In the genomic region with DNA sequence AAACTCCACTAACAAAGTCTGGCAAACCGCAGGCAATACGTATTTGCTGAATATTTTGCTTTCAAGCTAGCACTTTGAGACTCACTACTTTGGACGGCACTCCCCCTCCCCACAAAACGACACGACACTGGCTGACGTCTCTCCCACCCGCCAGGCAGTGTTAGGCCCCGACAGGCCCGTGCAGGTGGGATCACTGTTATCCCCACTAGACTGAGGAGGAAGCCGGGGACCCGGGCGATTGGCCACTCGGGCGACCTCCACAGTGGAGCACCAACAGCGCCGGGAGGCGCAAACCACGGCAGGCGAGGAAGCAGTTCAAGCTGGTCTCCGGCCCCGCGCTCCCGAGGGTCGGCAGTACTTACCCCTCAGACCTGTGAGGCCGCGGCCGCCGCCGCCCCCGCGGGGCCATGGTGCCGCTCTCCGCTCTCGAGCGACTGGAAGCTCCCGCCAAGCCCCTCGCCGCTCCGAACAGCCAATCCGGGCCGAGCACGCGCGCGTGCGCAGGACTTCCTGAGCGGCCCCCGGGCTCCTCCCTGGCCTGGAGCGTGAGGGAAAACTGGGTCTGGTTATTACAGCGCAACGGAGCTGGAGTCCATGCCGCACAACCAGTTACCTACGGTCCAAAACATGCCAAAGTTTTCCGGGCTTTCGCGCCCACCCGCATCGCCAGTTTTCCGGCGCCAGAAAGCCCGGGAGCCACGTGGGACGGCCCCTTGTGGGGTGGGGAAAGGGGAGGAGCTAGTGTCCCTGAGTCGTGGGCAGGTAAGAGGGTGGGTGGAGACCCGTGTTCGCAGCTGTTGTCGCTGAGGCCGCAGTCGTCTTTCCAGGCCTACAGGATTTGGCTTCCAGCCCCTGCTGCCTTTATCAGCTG, we compare ENCODE assay signal across 8 cellular contexts. TPM values are rescaled to one million over a fixed set of nuclear protein-coding genes. Genes with fewer than 3 reads are reported as not detected.
DNase-seq lines count a peak whose midpoint lies in the region; ATAC-seq and FAIRE-seq lines count a peak whose summit lies in the region.

TSS of gene CENPU (minus strand) at position 443 of the 871 bp plus-strand sequence. CDS start at position 409, 34 bp downstream.

- H3K4me3 ChIP-seq in endocrine pancreas (ENCODE audit: control insufficient read depth, insufficient read depth, low read length) (peak within 1 kb of the TSS; percentile 92), mesenchymal stem cell (ENCODE audit: insufficient read depth in 1 of 2, low read depth in 1 of 2, low read length in 2 of 2) (peak within 1 kb of the TSS; percentile 91 to 96)

- no peak within 1 kb of the TSS for H2BK120ac ChIP-seq in mesenchymal stem cell (ENCODE audit: low read depth, low read length)

- under 1% methylated on average over 64 of the region's 69 CpGs for WGBS in mesenchymal stem cell

- H3K23ac ChIP-seq in mesenchymal stem cell (ENCODE audit: low read length in 2 of 2), result no peak within 1 kb of the TSS

- H3K36me3 ChIP-seq in endocrine pancreas (ENCODE audit: control insufficient read depth, insufficient read depth, low read length) (no peaks in the 10 kb centered on the region), mesenchymal stem cell (ENCODE audit: control insufficient read depth in 1 of 2, insufficient read depth in 2 of 2, low read depth in 1 of 2, low read length in 2 of 2) (peaks cover 0 to 2% of the 10 kb centered on the region in 2 experiments)

- peak; percentile 93 for ATAC-seq in GM21367 (IDR thresholded peaks at IDR 0.05; ENCODE audit: unreplicated experiment)

- H2BK5ac ChIP-seq in mesenchymal stem cell (ENCODE audit: low read depth, low read length, poor library complexity, severe bottlenecking), result no peak within 1 kb of the TSS

- FAIRE-seq in HTR-8/SVneo (lab: Jason Lieb, UNC), result peak; percentile 90

- H3K14ac ChIP-seq in mesenchymal stem cell (ENCODE audit: low read length in 2 of 2), result no peak within 1 kb of the TSS

- DNase-seq in COLO829 (ENCODE audit: low spot score), result peak; percentile 99
- peak; percentile 99 for DNase-seq in HTR-8/SVneo (ENCODE audit: insufficient read length, low spot score)
- DNase-seq in NOMO-1 treated with dmso at 0.1 percent for 144 hours (lab: John Stamatoyannopoulos, UW; ENCODE audit: unreplicated experiment), result peak; percentile 98
- DNase-seq in activated CD8-positive, alpha-beta memory T cell treated with anti-CD3 and anti-CD28 coated beads for 48 hours (ENCODE audit: low read depth in 2 of 3, low spot score in 2 of 3), result peak; percentile 92 to 95 (median 94)
- peak; percentile 98 for DNase-seq in mesenchymal stem cell
- peak; percentile 92 for DNase-seq in stimulated activated CD8-positive, alpha-beta memory T cell treated with anti-CD3 and anti-CD28 coated beads, Interleukin-12 subunit alpha, Interleukin-12 subunit beta, amount 100 ng/mL, for 4 hours (ENCODE audit: low read depth)

- no peak within 1 kb of the TSS for H2BK12ac ChIP-seq in mesenchymal stem cell (ENCODE audit: low read length in 2 of 2)

- peak within 1 kb of the TSS; percentile 1 for H3K9ac ChIP-seq in endocrine pancreas (ENCODE audit: control insufficient read depth, insufficient read depth, low read length)
- H3K9ac ChIP-seq in mesenchymal stem cell (ENCODE audit: low read length), result peak within 1 kb of the TSS; percentile 82

- no peak within 1 kb of the TSS for H2AK5ac ChIP-seq in mesenchymal stem cell (ENCODE audit: low read length, severe bottlenecking)

- H3K79me1 ChIP-seq in mesenchymal stem cell (replicated peaks; ENCODE audit: low read length, poor library complexity, severe bottlenecking), result peaks cover 10% of the 10 kb centered on the region

- H3K18ac ChIP-seq in mesenchymal stem cell (ENCODE audit: low read depth in 1 of 2, low read length in 2 of 2), result peak within 1 kb of the TSS in 1 of 2 experiments; percentile 64

- H2BK15ac ChIP-seq in mesenchymal stem cell (ENCODE audit: low read depth, poor library complexity, severe bottlenecking), result no peak within 1 kb of the TSS

- H4K91ac ChIP-seq in mesenchymal stem cell (ENCODE audit: low read length), result peak within 1 kb of the TSS; percentile 4

- H3K4me1 ChIP-seq in endocrine pancreas (ENCODE audit: control insufficient read depth, insufficient read depth, low read length) (peaks cover 6% of the 10 kb centered on the region), mesenchymal stem cell (ENCODE audit: control insufficient read depth, insufficient read depth, low read depth, low read length) (peaks cover 5% of the 10 kb centered on the region)

- H3K4ac ChIP-seq in mesenchymal stem cell (ENCODE audit: low read depth in 1 of 2, low read length in 2 of 2), result no peak within 1 kb of the TSS

- no peaks in the 10 kb centered on the region for H3K27me3 ChIP-seq in endocrine pancreas (ENCODE audit: control insufficient read depth, insufficient read depth, low read length)
- no peaks in the 10 kb centered on the region for H3K27me3 ChIP-seq in mesenchymal stem cell (ENCODE audit: control insufficient read depth in 1 of 2, insufficient read depth in 1 of 2, low read length in 2 of 2)

- no peaks in the 10 kb centered on the region for H3K9me3 ChIP-seq in endocrine pancreas (ENCODE audit: control insufficient read depth, low read length)
- H3K9me3 ChIP-seq in mesenchymal stem cell (ENCODE audit: control insufficient read depth, low read length), result no peaks in the 10 kb centered on the region

- H3K4me2 ChIP-seq in mesenchymal stem cell (ENCODE audit: low read length, poor library complexity, severe bottlenecking), result peak within 1 kb of the TSS; percentile 81

- H3K27ac ChIP-seq in mesenchymal stem cell (ENCODE audit: low read length, poor library complexity, severe bottlenecking), result peak within 1 kb of the TSS; percentile 39

- peak within 1 kb of the TSS; percentile 97 for H2AFZ ChIP-seq in mesenchymal stem cell (ENCODE audit: low read depth, low read length)

- peak within 1 kb of the TSS; percentile 61 for H4K8ac ChIP-seq in mesenchymal stem cell (ENCODE audit: low read length)

RNA-seq across cellular contexts. Expression of gene CENPU, which starts in this region (rescaled TPM):
- 6.4 TPM for polyA plus RNA-seq in mesenchymal stem cell (2013, experiment 1 of 2)
- polyA plus RNA-seq in mesenchymal stem cell (2013, experiment 2 of 2), result 6.5 TPM

Comparison
In these comparisons a context has a peak if more than half of its experiments do, and no peak if none do; other contexts are left out.
1. Peak in every context shown above with its lines: DNase-seq, ATAC-seq, H3K4me3 ChIP-seq and H3K27ac ChIP-seq.